8 cellular contexts compared by ENCODE assay signal in the genomic region with DNA sequence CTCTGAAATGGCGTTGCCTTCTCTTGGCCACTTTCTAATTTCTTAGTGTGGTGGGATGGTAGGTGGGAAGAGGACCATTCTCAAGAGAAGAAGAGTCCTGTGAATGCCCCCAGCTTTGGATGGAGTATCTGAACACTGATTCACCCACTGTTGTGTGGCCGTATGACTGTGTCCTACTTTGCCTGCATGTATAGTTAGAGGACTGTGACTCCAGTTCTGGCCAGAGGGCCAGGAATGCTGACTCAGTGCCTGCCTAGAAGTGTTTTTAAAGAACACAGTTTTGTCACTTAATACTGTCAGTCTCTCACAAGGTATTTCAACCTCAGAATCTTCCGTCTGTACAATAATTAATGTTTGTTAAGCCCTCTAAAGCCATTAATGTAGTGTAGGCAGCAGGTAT. TPM values are rescaled to one million over a fixed set of nuclear protein-coding genes. Genes with fewer than 3 reads are reported as not detected.
DNase-seq lines count a peak whose midpoint lies in the region; ATAC-seq and TF ChIP-seq lines count a peak whose summit lies in the region.

No MANE protein-coding gene starts in this region.

- H3K27me3 Mint-ChIP-seq in activated CD4-positive, alpha-beta T cell treated with anti-CD3 and anti-CD28 coated beads, Interleukin-2, amount 10 ng/mL, durations not matched to agents 7 days and 5 days = no peaks in the 10 kb centered on the region
- H3K27me3 Mint-ChIP-seq in activated CD4-positive, alpha-beta memory T cell treated with anti-CD3 and anti-CD28 coated beads, Interleukin-2, amount 10 ng/mL, durations not matched to agents 7 days and 5 days = no peaks in the 10 kb centered on the region
- H3K27me3 Mint-ChIP-seq in glutamatergic neuron (ENCODE audit: unreplicated experiment) = peaks cover 2% of the 10 kb centered on the region
- H3K27me3 Mint-ChIP-seq in stimulated activated memory B cell treated with anti-CD40 and anti-IgM and Interleukin-4, amounts not matched to agents 10 μg/mL and 1 μg/mL and 100 μg/mL, for 72 hours = no peaks in the 10 kb centered on the region

- peaks cover 46% of the 10 kb centered on the region for H3K4me1 Mint-ChIP-seq in activated CD4-positive, alpha-beta T cell treated with anti-CD3 and anti-CD28 coated beads, Interleukin-2, amount 10 ng/mL, durations not matched to agents 7 days and 5 days
- peaks cover 46% of the 10 kb centered on the region for H3K4me1 Mint-ChIP-seq in activated CD4-positive, alpha-beta memory T cell treated with anti-CD3 and anti-CD28 coated beads, Interleukin-2, amount 10 ng/mL, durations not matched to agents 7 days and 5 days
- H3K4me1 Mint-ChIP-seq in glutamatergic neuron (ENCODE audit: low read depth, unreplicated experiment) = peaks cover 23% of the 10 kb centered on the region
- peaks cover 41% of the 10 kb centered on the region for H3K4me1 Mint-ChIP-seq in stimulated activated memory B cell treated with anti-CD40 and anti-IgM and Interleukin-4, amounts not matched to agents 10 μg/mL and 1 μg/mL and 100 μg/mL, for 72 hours

- ATAC-seq in stimulated activated memory B cell treated with anti-CD40 and anti-IgM and Interleukin-4, amounts not matched to agents 10 μg/mL and 1 μg/mL and 100 μg/mL, for 72 hours = no peak
- ATAC-seq in GM18517 (IDR thresholded peaks at IDR 0.05; ENCODE audit: unreplicated experiment) = no peak

- peak overlapping the region; percentile 99 for H3K4me3 Mint-ChIP-seq in activated CD4-positive, alpha-beta T cell treated with anti-CD3 and anti-CD28 coated beads, Interleukin-2, amount 10 ng/mL, durations not matched to agents 7 days and 5 days
- peak overlapping the region; percentile 99 for H3K4me3 Mint-ChIP-seq in activated CD4-positive, alpha-beta memory T cell treated with anti-CD3 and anti-CD28 coated beads, Interleukin-2, amount 10 ng/mL, durations not matched to agents 7 days and 5 days
- peak overlapping the region; percentile 99 for H3K4me3 Mint-ChIP-seq in glutamatergic neuron (ENCODE audit: unreplicated experiment)
- peak overlapping the region; percentile 84 for H3K4me3 Mint-ChIP-seq in stimulated activated memory B cell treated with anti-CD40 and anti-IgM and Interleukin-4, amounts not matched to agents 10 μg/mL and 1 μg/mL and 100 μg/mL, for 72 hours

- DNase-seq in activated CD4-positive, alpha-beta T cell treated with anti-CD3 and anti-CD28 coated beads, Interleukin-2, amount 10 ng/mL, durations not matched to agents 7 days and 5 days = no peak
- no peak for DNase-seq in activated CD4-positive, alpha-beta T cell treated with anti-CD3 and anti-CD28 coated beads for 48 hours
- DNase-seq in activated CD4-positive, alpha-beta memory T cell treated with anti-CD3 and anti-CD28 coated beads, Interleukin-2, amount 10 ng/mL, durations not matched to agents 7 days and 5 days = no peak
- DNase-seq in glutamatergic neuron = no peak
- no peak for DNase-seq in stimulated activated CD4-positive, alpha-beta T cell treated with anti-CD3 and anti-CD28 coated beads, Interleukin-12 subunit alpha, Interleukin-12 subunit beta, amount 100 ng/mL, for 4 hours
- no peak for DNase-seq in iPS-NIHi7 (ENCODE audit: extremely low spot score)

- peaks cover 47% of the 10 kb centered on the region for H3K36me3 Mint-ChIP-seq in activated CD4-positive, alpha-beta T cell treated with anti-CD3 and anti-CD28 coated beads, Interleukin-2, amount 10 ng/mL, durations not matched to agents 7 days and 5 days (ENCODE audit: low read depth)
- peaks cover 56% of the 10 kb centered on the region for H3K36me3 Mint-ChIP-seq in activated CD4-positive, alpha-beta memory T cell treated with anti-CD3 and anti-CD28 coated beads, Interleukin-2, amount 10 ng/mL, durations not matched to agents 7 days and 5 days (ENCODE audit: low read depth)
- no peaks in the 10 kb centered on the region for H3K36me3 Mint-ChIP-seq in glutamatergic neuron (ENCODE audit: unreplicated experiment)
- peaks cover 51% of the 10 kb centered on the region for H3K36me3 Mint-ChIP-seq in stimulated activated memory B cell treated with anti-CD40 and anti-IgM and Interleukin-4, amounts not matched to agents 10 μg/mL and 1 μg/mL and 100 μg/mL, for 72 hours

- H3K9me3 Mint-ChIP-seq in activated CD4-positive, alpha-beta T cell treated with anti-CD3 and anti-CD28 coated beads, Interleukin-2, amount 10 ng/mL, durations not matched to agents 7 days and 5 days = no peaks in the 10 kb centered on the region
- no peaks in the 10 kb centered on the region for H3K9me3 Mint-ChIP-seq in activated CD4-positive, alpha-beta memory T cell treated with anti-CD3 and anti-CD28 coated beads, Interleukin-2, amount 10 ng/mL, durations not matched to agents 7 days and 5 days
- H3K9me3 Mint-ChIP-seq in glutamatergic neuron (ENCODE audit: unreplicated experiment) = peaks cover 7% of the 10 kb centered on the region
- no peaks in the 10 kb centered on the region for H3K9me3 Mint-ChIP-seq in stimulated activated memory B cell treated with anti-CD40 and anti-IgM and Interleukin-4, amounts not matched to agents 10 μg/mL and 1 μg/mL and 100 μg/mL, for 72 hours

- H3K27ac Mint-ChIP-seq in activated CD4-positive, alpha-beta T cell treated with anti-CD3 and anti-CD28 coated beads, Interleukin-2, amount 10 ng/mL, durations not matched to agents 7 days and 5 days = peak overlapping the region; percentile 43
- peak overlapping the region; percentile 97 for H3K27ac Mint-ChIP-seq in activated CD4-positive, alpha-beta memory T cell treated with anti-CD3 and anti-CD28 coated beads, Interleukin-2, amount 10 ng/mL, durations not matched to agents 7 days and 5 days
- H3K27ac Mint-ChIP-seq in glutamatergic neuron (ENCODE audit: unreplicated experiment) = no peak overlapping the region
- H3K27ac Mint-ChIP-seq in stimulated activated memory B cell treated with anti-CD40 and anti-IgM and Interleukin-4, amounts not matched to agents 10 μg/mL and 1 μg/mL and 100 μg/mL, for 72 hours = peak overlapping the region; percentile 84

- CTCF ChIA-PET in activated CD4-positive, alpha-beta T cell treated with anti-CD3 and anti-CD28 coated beads, Interleukin-2, amount 10 ng/mL, durations not matched to agents 7 days and 5 days (lab: Charles Lee) = interaction anchor here (0.9 kb wide), 1 partner anchor 11 kb away, joined by 3 read pairs; no protein-coding TSS in a partner anchor
- CTCF ChIA-PET in activated CD4-positive, alpha-beta memory T cell treated with anti-CD3 and anti-CD28 coated beads, Interleukin-2, amount 10 ng/mL, durations not matched to agents 7 days and 5 days (lab: Charles Lee) = no interaction called here

- POLR2A ChIA-PET in activated CD4-positive, alpha-beta T cell treated with anti-CD3 and anti-CD28 coated beads, Interleukin-2, amount 10 ng/mL, durations not matched to agents 7 days and 5 days (lab: Charles Lee) = no interaction called here
- POLR2A ChIA-PET in activated CD4-positive, alpha-beta memory T cell treated with anti-CD3 and anti-CD28 coated beads, Interleukin-2, amount 10 ng/mL, durations not matched to agents 7 days and 5 days (lab: Charles Lee) = interaction anchor here (1.6 to 6.3 kb wide), 3 partner anchors 10 to 455 kb away, joined by 4 to 32 read pairs (median 8); no protein-coding TSS in a partner anchor

- no peak for TF ChIP-seq CTCF in glutamatergic neuron (IDR thresholded peaks at IDR 0.05; ENCODE audit: partially characterized antibody, unreplicated experiment)

RNA-seq across cellular contexts. Expression of gene SEC61A1, which starts 2.1 kb away (rescaled TPM):
- total RNA-seq in activated CD4-positive, alpha-beta T cell treated with anti-CD3 and anti-CD28 coated beads, Interleukin-2, amount 10 ng/mL, durations not matched to agents 7 days and 5 days = 100 to 1,000 TPM; 159 to 167 TPM
- total RNA-seq in activated CD4-positive, alpha-beta memory T cell treated with anti-CD3 and anti-CD28 coated beads, Interleukin-2, amount 10 ng/mL, durations not matched to agents 7 days and 5 days = 100 to 1,000 TPM; 194 to 203 TPM
- total RNA-seq in glutamatergic neuron (ENCODE audit: unreplicated experiment) = 201 TPM
